Comparison of ENCODE assay signal across 10 cellular contexts in the genomic region with DNA sequence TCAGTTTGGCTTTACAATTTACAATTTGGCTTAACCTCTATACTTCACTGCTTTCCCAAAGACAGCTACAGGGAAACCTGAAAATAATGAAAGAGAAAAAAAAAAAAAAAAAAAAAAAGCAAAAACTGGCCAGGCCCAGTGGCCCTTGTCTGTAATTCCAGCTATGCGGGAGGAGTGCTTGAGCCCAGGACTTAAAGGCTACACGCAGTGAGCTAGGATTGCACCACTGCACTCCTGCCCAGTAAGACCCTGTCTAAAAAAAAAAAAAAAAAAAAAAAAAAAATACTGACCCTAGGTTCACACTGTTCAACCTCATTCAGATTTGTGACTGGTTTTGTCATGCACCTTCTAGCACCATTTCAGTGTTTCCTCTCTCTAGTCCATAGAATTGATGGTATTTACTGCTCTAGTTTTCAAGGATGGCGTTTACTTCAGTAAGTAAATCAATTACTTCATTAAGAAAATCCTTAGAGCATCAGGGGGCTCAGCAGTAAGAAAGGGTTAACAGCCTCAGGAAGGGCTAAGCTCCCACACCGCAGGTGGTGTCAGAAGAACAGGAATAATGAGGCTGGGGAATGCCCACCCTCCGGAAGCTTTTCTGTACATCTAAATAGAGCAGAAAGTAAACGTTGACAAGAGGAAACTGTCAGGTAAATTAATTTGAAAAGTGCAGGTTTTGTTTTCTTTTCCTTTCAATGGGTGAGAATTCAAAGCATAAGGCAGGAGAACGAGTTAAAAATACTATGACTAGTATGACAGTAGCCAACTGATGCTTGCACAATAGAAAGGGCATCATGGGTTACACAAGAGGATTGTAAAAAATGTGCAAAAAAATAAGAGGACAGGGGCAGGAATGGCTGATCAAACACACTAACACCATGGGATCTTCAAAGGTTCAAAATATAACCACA.
A peak's percentile ranks its signal among the peaks of the same experiment; 100 is the strongest.
DNase-seq lines count a peak whose midpoint lies in the region; ATAC-seq, FAIRE-seq and TF ChIP-seq lines count a peak whose summit lies in the region.
"Had no signal": no experiment of that assay in that cellular context is flagged by ENCODE, and none has a peak within 500 bp of the region (broad histone marks: within the 10 kb centered on the region; RNA-seq: fewer than 3 reads in every experiment).

No MANE protein-coding gene starts in this region.

- no peak for ATAC-seq in activated CD4-positive, alpha-beta T cell treated with anti-CD3 and anti-CD28 coated beads for 36 hours
- no peak for ATAC-seq in HG03280 (IDR thresholded peaks at IDR 0.05; ENCODE audit: unreplicated experiment)
- ATAC-seq: PC-3 had no signal

- H2BK15ac ChIP-seq in H1 (ENCODE audit: low read length): no peak overlapping the region

- H3K9me3 ChIP-seq in H1 (ENCODE audit: insufficient read depth in 2 of 2, low read depth in 1 of 2, low read length in 1 of 2): peaks cover 7 to 10% of the 10 kb centered on the region in 2 experiments; a peak in 1 of 4 replicates

- FAIRE-seq in H1 (lab: Jason Lieb, UNC): peak; percentile 65

- peak overlapping the region in 2 of 4 experiments; percentile 5 to 36; a peak in 1 of 8 replicates for H3K4me3 ChIP-seq in H1 (ENCODE audit: extremely low read depth in 1 of 4, insufficient read depth in 2 of 4, low read depth in 3 of 4, low read length in 4 of 4)

- TF ChIP-seq EP300 in H1 (IDR thresholded peaks at IDR 0.05; ENCODE audit: borderline replicate concordance in 1 of 2, low read depth in 2 of 2, low read length in 2 of 2): no peak

- no peak overlapping the region for H3K23ac ChIP-seq in H1 (ENCODE audit: insufficient read length)

- no peak overlapping the region for H2BK12ac ChIP-seq in H1 (ENCODE audit: low read depth, low read length)

- H3K27me3 Mint-ChIP-seq in activated CD4-positive, alpha-beta T cell treated with anti-CD3 and anti-CD28 coated beads for 36 hours: no peaks in the 10 kb centered on the region

- H4K20me1 ChIP-seq in H1 (replicated peaks in 1 of 2; ENCODE audit: control insufficient read depth in 1 of 2, insufficient read depth in 2 of 2, low read length in 2 of 2): no peaks in the 10 kb centered on the region

- peaks cover 8% of the 10 kb centered on the region for H3K9me3 Mint-ChIP-seq in activated CD4-positive, alpha-beta T cell treated with anti-CD3 and anti-CD28 coated beads for 36 hours (ENCODE audit: low read depth)

- no peak overlapping the region for H2AK5ac ChIP-seq in H1 (ENCODE audit: low read depth, low read length)

- no peak overlapping the region for H2BK120ac ChIP-seq in H1 (replicated peaks; ENCODE audit: low read depth, low read length)

- H3K27ac Mint-ChIP-seq in activated CD4-positive, alpha-beta T cell treated with anti-CD3 and anti-CD28 coated beads for 36 hours: peak overlapping the region; percentile 45

- no peak overlapping the region for H3K18ac ChIP-seq in H1 (ENCODE audit: extremely low read depth, low read length)

- H3K23me2 ChIP-seq in H1 (ENCODE audit: low read depth, low read length): no peaks in the 10 kb centered on the region

- CTCF ChIA-PET in activated CD4-positive, alpha-beta T cell treated with anti-CD3 and anti-CD28 coated beads for 36 hours (lab: Charles Lee): no interaction called here
- CTCF ChIA-PET in H1 (lab: Charles Lee; ENCODE audit: partially characterized antibody): interaction anchor here (0.8 to 1.2 kb wide), 2 partner anchors 7 to 36 kb away, joined by 3 read pairs; no protein-coding TSS in a partner anchor

- no peaks in the 10 kb centered on the region; a peak in 1 of 7 replicates for H3K27me3 ChIP-seq in H1 (replicated peaks in 1 of 4; ENCODE audit: control insufficient read depth in 3 of 4, extremely low read depth in 1 of 4, insufficient read depth in 3 of 4, low read length in 3 of 4)

- 10% methylated on average over 5 of the region's 7 CpGs; no CpG with 5 or more reads in 1 of the 2 experiments for WGBS in H1 (ENCODE audit: extremely low coverage in 1 of 2, insufficient coverage in 1 of 2, insufficient read length in 1 of 2, insufficient replicate concordance in 2 of 2, low coverage in 1 of 2, low lambda C conversion rate in 2 of 2, missing lambda C conversion rate in 1 of 2), 2 experiments

- H3K36me3 ChIP-seq in H1 (ENCODE audit: control insufficient read depth in 2 of 4, insufficient read depth in 4 of 4, low read length in 3 of 4): no peaks in the 10 kb centered on the region

- peaks cover 1 to 9% (median 8%) of the 10 kb centered on the region in 4 experiments; a peak in 3 of 7 replicates for H3K4me1 ChIP-seq in H1 (replicated peaks in 1 of 4; ENCODE audit: control insufficient read depth in 3 of 4, insufficient read depth in 4 of 4, low read length in 3 of 4)

- H3K4ac ChIP-seq in H1 (replicated peaks; ENCODE audit: insufficient read length, low read depth, low read length): no peak overlapping the region

- no peak for DNase-seq in activated CD4-positive, alpha-beta T cell treated with anti-CD3 and anti-CD28 coated beads for 36 hours
- DNase-seq in activated CD4-positive, alpha-beta T cell treated with anti-CD3 and anti-CD28 coated beads, Interleukin-2, amount 50 U/mL, for 1 hour: no peak
- DNase-seq in NCI-H345 (lab: John Stamatoyannopoulos, UW) (peak; percentile 87), H1 (ENCODE audit: low read depth in 1 of 2, low spot score in 2 of 2) (no peak), retina (peak; percentile 38), NCI-H1092 treated with DMSO at 0.1 percent for 48 hours (lab: John Stamatoyannopoulos, UW) (no peak), RPMI8226 (no peak)
- DNase-seq: PC-3; stimulated activated CD4-positive, alpha-beta T cell treated with anti-CD3 and anti-CD28 coated beads, Interleukin-2, amount 100 ng/mL, for 24 hours had no signal

- H3K79me2 ChIP-seq in H1 (ENCODE audit: control insufficient read depth in 1 of 2, insufficient read depth in 2 of 2, low read length in 2 of 2): no peaks in the 10 kb centered on the region

- no peak overlapping the region for H3K9ac ChIP-seq in H1 (replicated peaks in 1 of 4; ENCODE audit: extremely low read depth in 1 of 4, low read depth in 3 of 4, low read length in 3 of 4)

- no peak overlapping the region for H4K91ac ChIP-seq in H1 (replicated peaks; ENCODE audit: insufficient read length, low read length)

- peaks cover 57% of the 10 kb centered on the region for H3K4me1 Mint-ChIP-seq in activated CD4-positive, alpha-beta T cell treated with anti-CD3 and anti-CD28 coated beads for 36 hours

- peaks cover 6% of the 10 kb centered on the region for H3K36me3 Mint-ChIP-seq in activated CD4-positive, alpha-beta T cell treated with anti-CD3 and anti-CD28 coated beads for 36 hours (ENCODE audit: low read depth)

- H3K14ac ChIP-seq in H1 (ENCODE audit: insufficient read length): no peak overlapping the region

- TF ChIP-seq CTCF in H1 (IDR thresholded peaks at IDR 0.05; ENCODE audit: control extremely low read depth in 1 of 3, insufficient read depth in 1 of 3, low read depth in 1 of 3, low read length in 3 of 3): no peak

- no peak overlapping the region for H4K8ac ChIP-seq in H1 (ENCODE audit: extremely low read depth, insufficient read depth, low read length)

- H3K4me2 ChIP-seq in H1 (ENCODE audit: insufficient read depth in 1 of 2, low read depth in 2 of 2, low read length in 2 of 2): peak overlapping the region; percentile 23 to 63

- intact Hi-C loops in activated CD4-positive, alpha-beta T cell treated with anti-CD3 and anti-CD28 coated beads for 36 hours (cut with DNase I, micrococcal nuclease): no loop called here

- no peak overlapping the region for H3K27ac ChIP-seq in H1 (ENCODE audit: low read depth, low read length)

- no peak overlapping the region for H3K56ac ChIP-seq in H1 (replicated peaks; ENCODE audit: insufficient read length, low read depth, low read length)

- TF ChIP-seq RAD21 in H1 (IDR thresholded peaks at IDR 0.05 in 1 of 2, conservative IDR thresholded peaks at IDR 0.05 in 1 of 2; ENCODE audit: low read depth in 2 of 2, low read length in 2 of 2): no peak

- no peak overlapping the region for H2BK20ac ChIP-seq in H1 (ENCODE audit: low read length)

- POLR2A ChIA-PET in activated CD4-positive, alpha-beta T cell treated with anti-CD3 and anti-CD28 coated beads for 36 hours (lab: Charles Lee): no interaction called here
- POLR2A ChIA-PET in H1 (lab: Charles Lee; ENCODE audit: partially characterized antibody): interaction anchor here (1.1 to 1.4 kb wide), 2 partner anchors 15 to 89 kb away, joined by 3 to 5 read pairs; no protein-coding TSS in a partner anchor

- no peak overlapping the region for H3K4me3 Mint-ChIP-seq in activated CD4-positive, alpha-beta T cell treated with anti-CD3 and anti-CD28 coated beads for 36 hours

- H2AFZ ChIP-seq in H1 (ENCODE audit: low read length): no peak overlapping the region

- H4K5ac ChIP-seq in H1 (ENCODE audit: insufficient read length, low read depth, low read length): peak overlapping the region; percentile 2

- no peak for TF ChIP-seq POLR2A in H1 (IDR thresholded peaks at IDR 0.05; ENCODE audit: control extremely low read depth in 1 of 2, low read depth in 2 of 2, low read length in 2 of 2)

- peak overlapping the region; percentile 41; the same call in 1 of the 2 replicates for H2BK5ac ChIP-seq in H1 (ENCODE audit: low read depth, low read length)

- no peaks in the 10 kb centered on the region for H3K79me1 ChIP-seq in H1 (ENCODE audit: low read depth, low read length)

TF ChIP-seq in H1, 55 proteins besides CTCF, POLR2A, EP300 and RAD21 (continues in another document):
- no peak for TF ChIP-seq CBX8 (IDR thresholded peaks at IDR 0.05; ENCODE audit: borderline replicate concordance, low read depth, low read length)
- TF ChIP-seq CEBPB (IDR thresholded peaks at IDR 0.05; ENCODE audit: low read depth, low read length): peak; percentile 60; the same call in 1 of the 2 replicates
- 0 out of 2 replicates have a peak, but pooled peaks have one; percentile 32 for TF ChIP-seq TEAD4 (IDR thresholded peaks at IDR 0.05; ENCODE audit: low read depth, low read length)
- TF ChIP-seq HDAC2 (IDR thresholded peaks at IDR 0.05; ENCODE audit: borderline replicate concordance in 1 of 2, low read depth in 2 of 2, low read length in 2 of 2): 0 out of 4 replicates have a peak, but pooled peaks of 1 of the 2 experiments have one; percentile 29
- no peak for TF ChIP-seq SUZ12 (IDR thresholded peaks at IDR 0.05; ENCODE audit: low read length)
- TF ChIP-seq, protein P1, sequence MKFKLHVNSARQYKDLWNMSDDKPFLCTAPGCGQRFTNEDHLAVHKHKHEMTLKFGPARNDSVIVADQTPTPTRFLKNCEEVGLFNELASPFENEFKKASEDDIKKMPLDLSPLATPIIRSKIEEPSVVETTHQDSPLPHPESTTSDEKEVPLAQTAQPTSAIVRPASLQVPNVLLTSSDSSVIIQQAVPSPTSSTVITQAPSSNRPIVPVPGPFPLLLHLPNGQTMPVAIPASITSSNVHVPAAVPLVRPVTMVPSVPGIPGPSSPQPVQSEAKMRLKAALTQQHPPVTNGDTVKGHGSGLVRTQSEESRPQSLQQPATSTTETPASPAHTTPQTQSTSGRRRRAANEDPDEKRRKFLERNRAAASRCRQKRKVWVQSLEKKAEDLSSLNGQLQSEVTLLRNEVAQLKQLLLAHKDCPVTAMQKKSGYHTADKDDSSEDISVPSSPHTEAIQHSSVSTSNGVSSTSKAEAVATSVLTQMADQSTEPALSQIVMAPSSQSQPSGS (IDR thresholded peaks at IDR 0.05; ENCODE audit: low read length): peak; percentile 6; the same call in 1 of the 2 replicates
- no peak for TF ChIP-seq EGR1 (IDR thresholded peaks at IDR 0.05; ENCODE audit: borderline replicate concordance, low read depth, low read length)
- TF ChIP-seq SP1 (IDR thresholded peaks at IDR 0.05; ENCODE audit: low read depth, low read length): no peak

Comparison
In these comparisons a context has a peak if more than half of its experiments do, and no peak if none do; other contexts are left out.
1. DNase-seq: peak in NCI-H345 (single experiment) and retina (single experiment); none in activated CD4-positive, alpha-beta T cell treated with anti-CD3 and anti-CD28 coated beads for 36 hours (single experiment), activated CD4-positive, alpha-beta T cell treated with anti-CD3 and anti-CD28 coated beads, Interleukin-2, amount 50 U/mL, for 1 hour (single experiment), H1 (0 of 2), NCI-H1092 treated with DMSO at 0.1 percent for 48 hours (single experiment) and RPMI8226 (single experiment).